7 cellular contexts compared by ENCODE assay signal in genomic region chr2:8202139-8202538, GRCh38.
DNase-seq lines count a peak whose midpoint lies in the region; ATAC-seq, FAIRE-seq and TF ChIP-seq lines count a peak whose summit lies in the region.

No MANE protein-coding gene starts in this region.

- H4K20me1 ChIP-seq in GM12878 (ENCODE audit: control insufficient read depth, insufficient read depth): no peaks in the 10 kb centered on the region

- CTCF ChIA-PET in GM12878 (lab: Yijun Ruan, JAX): interaction anchor here (1.4 kb wide), 1 partner anchor 42 kb away, joined by 3 read pairs; no protein-coding TSS in a partner anchor

- intact Hi-C loops in GM12878 (cut with micrococcal nuclease; ENCODE audit: unreplicated experiment): no loop called here

- under 1% methylated on average over 7 of the region's 7 CpGs for WGBS in GM12878 (ENCODE audit: insufficient coverage, insufficient replicate concordance, low lambda C conversion rate, missing lambda C conversion rate)

- RAD21 ChIA-PET in GM12878 (lab: Charles Lee; ENCODE audit: unreplicated experiment): interaction anchor here (0.6 to 1.7 kb wide), 6 partner anchors 25 to 774 kb away, joined by 3 to 6 read pairs (median 4); no protein-coding TSS in a partner anchor

- POLR2A ChIA-PET in GM12878 (lab: Charles Lee): interaction anchor here (0.8 kb wide), 1 partner anchor 32 kb away, joined by 3 read pairs; no protein-coding TSS in a partner anchor

- peak; percentile 10 for DNase-seq in Jurkat, Clone E6-1 (ENCODE audit: low read depth, low spot score)
- peak; percentile 71 for DNase-seq in GM12878 (ENCODE audit: low read depth, low spot score)
- no peak for DNase-seq in stimulated activated CD4-positive, alpha-beta T cell treated with anti-CD3 and anti-CD28 coated beads, Interleukin-4, amount 100 ng/mL, for 4 hours

- no peak overlapping the region; the same call in 1 of the 2 replicates for H3K27ac ChIP-seq in GM12878 (ENCODE audit: control insufficient read depth, insufficient read depth)

- no peak overlapping the region; the same call in none of the 2 replicates for H2AFZ ChIP-seq in GM12878 (ENCODE audit: control insufficient read depth, low read depth, low read length)

- H3K9me3 ChIP-seq in GM12878 (replicated peaks; ENCODE audit: control insufficient read depth, insufficient read depth, low read length): peaks cover 6% of the 10 kb centered on the region; the same call in 2 of the 3 replicates

- in situ Hi-C loops in GM12878 (cut with MboI): no loop called here

- no peak overlapping the region for H3K4me3 ChIP-seq in Jurkat, Clone E6-1 (ENCODE audit: low read length)
- H3K4me3 ChIP-seq in GM12878: no peak overlapping the region

- no peaks in the 10 kb centered on the region for H3K27me3 ChIP-seq in GM12878 (replicated peaks in 1 of 2; ENCODE audit: control insufficient read depth in 2 of 2, insufficient read depth in 2 of 2, low read length in 1 of 2)

- TF ChIP-seq EP300 in GM12878 (IDR thresholded peaks at IDR 0.05; ENCODE audit: borderline replicate concordance in 1 of 2, control insufficient read depth in 1 of 2, low read depth in 2 of 2, low read length in 2 of 2): peak; percentile 34 to 74; a peak in 3 of 4 replicates

- no peak for FAIRE-seq in GM12878 (lab: Jason Lieb, UNC)

- no TSS peak for BruUV-seq in GM12878 (replicated peaks; lab: Mats Ljungman, UMichigan)

- no peak for TF ChIP-seq RAD21 in GM12878 (IDR thresholded peaks at IDR 0.05; ENCODE audit: insufficient read depth, low read depth, low read length)

- H3K79me2 ChIP-seq in GM12878 (ENCODE audit: control insufficient read depth, insufficient read depth, low read length): no peaks in the 10 kb centered on the region

- H3K4me1 ChIP-seq in GM12878 (ENCODE audit: control insufficient read depth, insufficient read depth, low read length): peaks cover 8% of the 10 kb centered on the region; the same call in 1 of the 2 replicates

- H3K9ac ChIP-seq in GM12878 (ENCODE audit: control insufficient read depth, insufficient read depth, low read length): no peak overlapping the region

- no peaks in the 10 kb centered on the region; a peak in 1 of 4 replicates for H3K36me3 ChIP-seq in GM12878 (ENCODE audit: control insufficient read depth in 2 of 2, insufficient read depth in 2 of 2, low read length in 1 of 2)

- peak overlapping the region; percentile 13; the same call in 1 of the 2 replicates for H3K4me2 ChIP-seq in GM12878 (ENCODE audit: control insufficient read depth, insufficient read depth)

- SMC1A ChIA-PET in GM12878 (lab: Charles Lee; ENCODE audit: uncharacterized antibody, unreplicated experiment): interaction anchor here (0.6 to 2.4 kb wide), 12 partner anchors 9 to 1955 kb away, joined by 3 to 9 read pairs (median 4); no protein-coding TSS in a partner anchor

- ATAC-seq in GM18508 (IDR thresholded peaks at IDR 0.05; ENCODE audit: insufficient read depth, unreplicated experiment) (peak; percentile 76), GM21528 (IDR thresholded peaks at IDR 0.05; ENCODE audit: low FRiP score, unreplicated experiment) (peak; percentile 73), GM12878 (peak; percentile 96), SK-N-SH treated with all-trans-retinoic acid at 6 μM for 48 hours (no peak), HG02798 (IDR thresholded peaks at IDR 0.05; ENCODE audit: poor library complexity, unreplicated experiment) (no peak)

- no peak for TF ChIP-seq POLR2A in GM12878 (IDR thresholded peaks at IDR 0.05; ENCODE audit: low read depth, low read length)

- TF ChIP-seq CTCF in GM12878 (IDR thresholded peaks at IDR 0.05 in 2 of 3, conservative IDR thresholded peaks at IDR 0.05 in 1 of 3; ENCODE audit: control insufficient read depth in 2 of 3, extremely low read depth in 1 of 3, insufficient read depth in 1 of 3, low read depth in 3 of 3, low read length in 3 of 3): no peak

TF ChIP-seq in GM12878, 131 proteins besides CTCF, POLR2A, EP300 and RAD21 (continues in another document):
- TF ChIP-seq BHLHE40 (IDR thresholded peaks at IDR 0.05; ENCODE audit: borderline replicate concordance in 1 of 2, low read depth in 2 of 2, low read length in 1 of 2): peak in 1 of 2 experiments; percentile 28; a peak in 1 of 4 replicates
- TF ChIP-seq LARP7 (IDR thresholded peaks at IDR 0.05): no peak
- TF ChIP-seq SREBF1 (IDR thresholded peaks at IDR 0.05; ENCODE audit: low read length): no peak
- TF ChIP-seq GATAD2B (conservative IDR thresholded peaks at IDR 0.05; ENCODE audit: low read depth): no peak
- peak; percentile 74 for TF ChIP-seq ATF7 (IDR thresholded peaks at IDR 0.05; ENCODE audit: low read depth)
- TF ChIP-seq SMAD1 (IDR thresholded peaks at IDR 0.05; ENCODE audit: low read depth, partially characterized antibody): no peak
- no peak for TF ChIP-seq CBX3 (IDR thresholded peaks at IDR 0.05; ENCODE audit: borderline replicate concordance, low read depth)
- peak; percentile 36; the same call in 1 of the 2 replicates for TF ChIP-seq RELB (IDR thresholded peaks at IDR 0.05; ENCODE audit: low read depth)
- TF ChIP-seq JUND (IDR thresholded peaks at IDR 0.05; ENCODE audit: low read depth, low read length): 0 out of 2 replicates have a peak, but pooled peaks have one; percentile 9
- peak; percentile 32; the same call in 1 of the 2 replicates for TF ChIP-seq RUNX3 (IDR thresholded peaks at IDR 0.05; ENCODE audit: low read length)
- TF ChIP-seq MEF2B (IDR thresholded peaks at IDR 0.05; ENCODE audit: partially characterized antibody, poor library complexity, severe bottlenecking): peak; percentile 70
- TF ChIP-seq MYC (IDR thresholded peaks at IDR 0.05; ENCODE audit: insufficient read depth, insufficient read length, insufficient replicate concordance, low read length, severe bottlenecking): no peak
- no peak for TF ChIP-seq ASH2L (IDR thresholded peaks at IDR 0.05; ENCODE audit: borderline replicate concordance, low read depth)
- peak; percentile 38; the same call in 1 of the 2 replicates for TF ChIP-seq BCL11A (IDR thresholded peaks at IDR 0.05; ENCODE audit: low read depth, low read length)
- no peak for TF ChIP-seq HDGF (IDR thresholded peaks at IDR 0.05)
- peak; percentile 36 to 40; a peak in 2 of 4 replicates for TF ChIP-seq IKZF2 (IDR thresholded peaks at IDR 0.05)
- peak; percentile 67; the same call in 1 of the 2 replicates for TF ChIP-seq BACH1 (IDR thresholded peaks at IDR 0.05; ENCODE audit: borderline replicate concordance)

TF ChIP-seq in SK-N-SH treated with all-trans-retinoic acid at 6 μM for 48 hours, 23 proteins besides CTCF, POLR2A, EP300 and RAD21 (continues in another document):
- TF ChIP-seq ZNF70 (CRISPR knock-in tag; IDR thresholded peaks at IDR 0.05) (no peak), ESRRG (CRISPR knock-in tag; IDR thresholded peaks at IDR 0.05) (no peak), SNAI2 (CRISPR knock-in tag; IDR thresholded peaks at IDR 0.05) (no peak), TSHZ2 (CRISPR knock-in tag; IDR thresholded peaks at IDR 0.05) (no peak), POU6F1 (CRISPR knock-in tag; IDR thresholded peaks at IDR 0.05; ENCODE audit: borderline replicate concordance, low read depth) (no peak), TOX (CRISPR knock-in tag; IDR thresholded peaks at IDR 0.05; ENCODE audit: borderline replicate concordance) (no peak), ZFP3 (CRISPR knock-in tag; IDR thresholded peaks at IDR 0.05) (no peak), RARB (CRISPR knock-in tag; IDR thresholded peaks at IDR 0.05) (no peak), BACH2 (CRISPR knock-in tag; IDR thresholded peaks at IDR 0.05; ENCODE audit: borderline replicate concordance) (no peak), ZNF565 (CRISPR knock-in tag; conservative IDR thresholded peaks at IDR 0.05; ENCODE audit: low read depth) (no peak), CSDC2 (CRISPR knock-in tag; IDR thresholded peaks at IDR 0.05) (no peak), TCF4 (CRISPR knock-in tag; IDR thresholded peaks at IDR 0.05; ENCODE audit: borderline replicate concordance) (no peak), ARNTL (CRISPR knock-in tag; IDR thresholded peaks at IDR 0.05; ENCODE audit: borderline replicate concordance, low read depth) (no peak)

Comparison
In these comparisons a context has a peak if more than half of its experiments do, and no peak if none do; other contexts are left out.
1. ATAC-seq: peak in GM18508 (single experiment), GM21528 (single experiment) and GM12878 (single experiment); none in SK-N-SH treated with all-trans-retinoic acid at 6 μM for 48 hours (single experiment) and HG02798 (single experiment).
2. DNase-seq: peak in Jurkat, Clone E6-1 (single experiment) and GM12878 (single experiment); none in stimulated activated CD4-positive, alpha-beta T cell treated with anti-CD3 and anti-CD28 coated beads, Interleukin-4, amount 100 ng/mL, for 4 hours (0 of 2).